13 cellular contexts compared by ENCODE assay signal in genomic region chr17:62987136-62987535, GRCh38. TPM values are rescaled to one million over a fixed set of nuclear protein-coding genes. Genes with fewer than 3 reads are reported as not detected.
DNase-seq lines count a peak whose midpoint lies in the region; TF ChIP-seq lines count a peak whose summit lies in the region.
"Had no signal": no experiment of that assay in that cellular context is flagged by ENCODE, and none has a peak within 500 bp of the region (broad histone marks: within the 10 kb centered on the region; RNA-seq: fewer than 3 reads in every experiment).

No MANE protein-coding gene starts in this region.

- H3K18ac ChIP-seq in mesendoderm (ENCODE audit: low read length) = no peak overlapping the region

- H2BK5ac ChIP-seq in mesendoderm (ENCODE audit: low read length) = no peak overlapping the region

- no peak overlapping the region for H3K27ac Mint-ChIP-seq in CD14-positive monocyte
- H3K27ac Mint-ChIP-seq: activated naive CD4-positive, alpha-beta T cell treated with anti-CD3 and anti-CD28 coated beads, Interleukin-2, amount 50 U/mL, for 24 hours; CD8-positive, alpha-beta memory T cell had no signal

- H3K36me3 Mint-ChIP-seq in CD14-positive monocyte = peaks cover 0 to 4% of the 10 kb centered on the region in 2 donors

- H3K9me3 ChIP-seq in Karpas-422 (ENCODE audit: low read length) = peaks cover 18% of the 10 kb centered on the region

- intact Hi-C loops in CD14-positive monocyte (cut with micrococcal nuclease) = no loop called here

- H3K27me3 Mint-ChIP-seq in CD14-positive monocyte (ENCODE audit: low read depth in 3 of 3) = no peaks in the 10 kb centered on the region
- H3K27me3 Mint-ChIP-seq: activated naive CD4-positive, alpha-beta T cell treated with anti-CD3 and anti-CD28 coated beads, Interleukin-2, amount 50 U/mL, for 24 hours had no signal

- H4K8ac ChIP-seq in mesendoderm (ENCODE audit: low read depth, low read length) = no peak overlapping the region

- H3K4me3 Mint-ChIP-seq in CD14-positive monocyte = no peak overlapping the region
- H3K4me3 Mint-ChIP-seq: activated naive CD4-positive, alpha-beta T cell treated with anti-CD3 and anti-CD28 coated beads, Interleukin-2, amount 50 U/mL, for 24 hours had no signal

- no peak overlapping the region for H4K5ac ChIP-seq in mesendoderm (ENCODE audit: low read length)

- no peak overlapping the region for H3K56ac ChIP-seq in mesendoderm (ENCODE audit: low read length)

- H2BK15ac ChIP-seq in mesendoderm (replicated peaks; ENCODE audit: low read depth) = no peak overlapping the region

- peaks cover 11 to 20% (median 19%) of the 10 kb centered on the region in 7 donors for H3K9me3 Mint-ChIP-seq in CD14-positive monocyte

- H3K79me2 ChIP-seq in Karpas-422 (ENCODE audit: low read length) (no peaks in the 10 kb centered on the region), mesendoderm (ENCODE audit: control insufficient read depth, insufficient read depth, low read length) (no peaks in the 10 kb centered on the region)

- 0 out of 2 replicates have a peak, but pooled peaks cover 10% of the 10 kb centered on the region for H4K20me1 ChIP-seq in Karpas-422 (ENCODE audit: insufficient read depth, low read depth, low read length)

- H3K9me2 ChIP-seq in Karpas-422 (replicated peaks; ENCODE audit: insufficient read depth, low read length) = no peaks in the 10 kb centered on the region

- H3K4me3 ChIP-seq in Karpas-422 (ENCODE audit: low read length) (no peak overlapping the region), astrocyte of the spinal cord (ENCODE audit: low read depth, low read length) (no peak overlapping the region), mesendoderm (ENCODE audit: low read length) (no peak overlapping the region)
- H3K4me3 ChIP-seq: coronary artery had no signal

- H3K9ac ChIP-seq in Karpas-422 (ENCODE audit: low read length) (no peak overlapping the region), mesendoderm (ENCODE audit: low read length) (no peak overlapping the region)

- H3K4me2 ChIP-seq in Karpas-422 (ENCODE audit: low read depth, low read length, poor library complexity, severe bottlenecking) (no peak overlapping the region), mesendoderm (ENCODE audit: low read length) (no peak overlapping the region)

- H3K4ac ChIP-seq in mesendoderm (ENCODE audit: low read depth, low read length) = no peak overlapping the region

- TF ChIP-seq CTCF in CD14-positive monocyte (IDR thresholded peaks at IDR 0.05) = peak; percentile 28
- TF ChIP-seq CTCF in astrocyte of the spinal cord (IDR thresholded peaks at IDR 0.05; ENCODE audit: low read depth, low read length) = peak; percentile 38

- no CpG with 5 or more reads among the region's 7 CpGs for whole genome bisulfite sequencing in mesendoderm (ENCODE audit: extremely low coverage, insufficient coverage, low lambda C conversion rate)

- no peak overlapping the region for H3K27ac ChIP-seq in Karpas-422 (ENCODE audit: low read length)
- no peak overlapping the region for H3K27ac ChIP-seq in mesendoderm (ENCODE audit: low read depth, low read length)
- H3K27ac ChIP-seq: coronary artery had no signal

- DNase-seq in CD14-positive monocyte (ENCODE audit: low spot score) (no peak), Karpas-422 (peak; percentile 47), astrocyte of the spinal cord (ENCODE audit: low read depth, low spot score) (no peak), mesendoderm (peak; percentile 9), SHP77 treated with DMSO at 0.1 percent for 48 hours (lab: John Stamatoyannopoulos, UW) (no peak), NCI-H524 treated with DMSO at 0.1 percent for 48 hours (lab: John Stamatoyannopoulos, UW) (no peak), T-helper 1 cell (no peak), NCI-H1048 (lab: John Stamatoyannopoulos, UW) (no peak)
- DNase-seq: CD8-positive, alpha-beta memory T cell; kidney; T-helper 2 cell had no signal

- H3K79me1 ChIP-seq in mesendoderm (ENCODE audit: low read length) = peaks cover 6% of the 10 kb centered on the region

- H3K4me1 ChIP-seq in Karpas-422 (ENCODE audit: low read length) (no peaks in the 10 kb centered on the region), mesendoderm (ENCODE audit: control insufficient read depth, low read depth, low read length) (no peaks in the 10 kb centered on the region)

- no peak overlapping the region for H2AFZ ChIP-seq in Karpas-422 (ENCODE audit: low read length)

- H2BK120ac ChIP-seq in mesendoderm (ENCODE audit: low read depth, low read length) = no peak overlapping the region

- H3K4me1 Mint-ChIP-seq in CD14-positive monocyte = no peaks in the 10 kb centered on the region

- H3K36me3 ChIP-seq in Karpas-422 (ENCODE audit: insufficient read depth, low read length) (no peaks in the 10 kb centered on the region), mesendoderm (ENCODE audit: control insufficient read depth, insufficient read depth, low read length) (no peaks in the 10 kb centered on the region)

- H2AK5ac ChIP-seq in mesendoderm (ENCODE audit: low read length) = no peak overlapping the region

- in situ Hi-C loops in astrocyte of the spinal cord (cut with HindIII; ENCODE audit: low sequenced_read_pairs) = no loop called here

- H3K23ac ChIP-seq in mesendoderm (ENCODE audit: low read length) = no peak overlapping the region

- peaks cover 7% of the 10 kb centered on the region; the same call in 1 of the 2 replicates for H3K27me3 ChIP-seq in Karpas-422 (ENCODE audit: low read length)
- H3K27me3 ChIP-seq in mesendoderm (ENCODE audit: insufficient read depth, low read length, poor library complexity) = no peaks in the 10 kb centered on the region

RNA-seq across cellular contexts. Expression of gene TANC2, which starts 21.1 kb away (rescaled TPM):
- under 1 TPM; 0.27 to 0.34 TPM for polyA plus RNA-seq in CD14-positive monocyte
- total RNA-seq in Karpas-422 (2014; rRNA removed; shearing (Covaris generic); ENCODE audit: low replicate concordance) = 4.9 and 17.7 TPM in 2 replicates
- 2.8 TPM for polyA plus RNA-seq in mesendoderm (2013, experiment 1 of 2)
- 3.0 TPM for polyA plus RNA-seq in mesendoderm (2013, experiment 2 of 2)

Comparison
In these comparisons a context has a peak if more than half of its experiments do, and no peak if none do; other contexts are left out.
1. DNase-seq: peak in Karpas-422 (single experiment) and mesendoderm (single experiment); none in CD14-positive monocyte (single experiment), astrocyte of the spinal cord (single experiment), SHP77 treated with DMSO at 0.1 percent for 48 hours (single experiment), NCI-H524 treated with DMSO at 0.1 percent for 48 hours (single experiment), T-helper 1 cell (0 of 5) and NCI-H1048 (single experiment).